In genomic region chr1:32111040-32111628, GRCh38 we compare ENCODE assay signal across 16 cellular contexts. TPM values are rescaled to one million over a fixed set of nuclear protein-coding genes. Genes with fewer than 3 reads are reported as not detected.
DNase-seq lines count a peak whose midpoint lies in the region; ATAC-seq and TF ChIP-seq lines count a peak whose summit lies in the region.
"Had no signal": no experiment of that assay in that cellular context is flagged by ENCODE, and none has a peak within 500 bp of the region (broad histone marks: within the 10 kb centered on the region; RNA-seq: fewer than 3 reads in every experiment).

No MANE protein-coding gene starts in this region.

- no peak for DNase-seq in CD4-positive, alpha-beta memory T cell
- DNase-seq in GM06990 (ENCODE audit: extremely low read depth, insufficient read length) (peak; percentile 38), naive B cell (peak; percentile 59), foreskin keratinocyte (no peak), SHP77 treated with DMSO at 0.1 percent for 48 hours (lab: John Stamatoyannopoulos, UW) (no peak), chondrocyte (ENCODE audit: low spot score) (no peak)
- DNase-seq in activated T-helper 1 cell treated with anti-CD3 and anti-CD28 coated beads, Interleukin-12 subunit alpha, Interleukin-12 subunit beta, Interleukin-2, Interleukin-4 antibody, amounts not matched to agents 30 ng/mL and 10 ng/mL and 1 ng/mL, durations not matched to agents 14 hours and 24 hours and 36 hours (ENCODE audit: low spot score): no peak
- DNase-seq: activated CD8-positive, alpha-beta memory T cell treated with anti-CD3 and anti-CD28 coated beads, Interleukin-2, amount 10 ng/mL, durations not matched to agents 7 days and 5 days; amniotic stem cell; colonic mucosa; erythroblast; Kasumi-1; left cardiac atrium; NCI-H1436 treated with DMSO at 0.1 percent for 48 hours had no signal

- CTCF ChIA-PET in CD4-positive, alpha-beta memory T cell (lab: Charles Lee; ENCODE audit: partially characterized antibody): interaction anchor here (0.7 to 3.0 kb wide), 6 partner anchors 9 to 304 kb away, joined by 3 to 11 read pairs (median 4); partner anchors contain the start of gene TMEM39B

- peak; percentile 74 to 77 for ATAC-seq in naive B cell (ENCODE audit: low read depth in 2 of 2)
- ATAC-seq in foreskin keratinocyte: no peak
- ATAC-seq: activated CD8-positive, alpha-beta memory T cell treated with anti-CD3 and anti-CD28 coated beads, Interleukin-2, amount 10 ng/mL, durations not matched to agents 7 days and 5 days had no signal

- peak overlapping the region in 6 of 7 donors; percentile 6 to 82 (median 38) for H3K27ac Mint-ChIP-seq in CD4-positive, alpha-beta memory T cell
- H3K27ac Mint-ChIP-seq in activated T-helper 1 cell treated with anti-CD3 and anti-CD28 coated beads, Interleukin-12 subunit alpha, Interleukin-12 subunit beta, Interleukin-2, Interleukin-4 antibody, amounts not matched to agents 30 ng/mL and 10 ng/mL and 1 ng/mL, durations not matched to agents 14 hours and 24 hours and 36 hours: no peak overlapping the region
- H3K27ac Mint-ChIP-seq in naive B cell (peak overlapping the region; percentile 87 to 98 (median 94)), chondrocyte (ENCODE audit: unreplicated experiment) (no peak overlapping the region)
- H3K27ac Mint-ChIP-seq: activated CD8-positive, alpha-beta memory T cell treated with anti-CD3 and anti-CD28 coated beads, Interleukin-2, amount 10 ng/mL, durations not matched to agents 7 days and 5 days; progenitor cell of endocrine pancreas had no signal

- TF ChIP-seq CTCF in GM06990 (IDR thresholded peaks at IDR 0.05; ENCODE audit: insufficient read depth, low read length, poor library complexity, severe bottlenecking): no peak
- TF ChIP-seq CTCF in foreskin keratinocyte (conservative IDR thresholded peaks at IDR 0.05): no peak
- TF ChIP-seq CTCF in chondrocyte (IDR thresholded peaks at IDR 0.05): no peak

- POLR2A ChIA-PET in CD4-positive, alpha-beta memory T cell (lab: Charles Lee; ENCODE audit: partially characterized antibody): interaction anchor here (0.5 to 2.1 kb wide), 2 partner anchors 38 to 64 kb away, joined by 3 to 8 read pairs; partner anchors contain the start of gene TMEM39B

- peaks cover 0 to 4% (median 0%) of the 10 kb centered on the region in 8 donors for H3K9me3 Mint-ChIP-seq in CD4-positive, alpha-beta memory T cell
- H3K9me3 Mint-ChIP-seq in activated T-helper 1 cell treated with anti-CD3 and anti-CD28 coated beads, Interleukin-12 subunit alpha, Interleukin-12 subunit beta, Interleukin-2, Interleukin-4 antibody, amounts not matched to agents 30 ng/mL and 10 ng/mL and 1 ng/mL, durations not matched to agents 14 hours and 24 hours and 36 hours: no peaks in the 10 kb centered on the region
- no peaks in the 10 kb centered on the region for H3K9me3 Mint-ChIP-seq in naive B cell
- H3K9me3 Mint-ChIP-seq in chondrocyte (ENCODE audit: low read depth): no peaks in the 10 kb centered on the region

- peaks cover 5 to 29% of the 10 kb centered on the region in 2 donors for H3K36me3 Mint-ChIP-seq in CD4-positive, alpha-beta memory T cell
- H3K36me3 Mint-ChIP-seq in activated T-helper 1 cell treated with anti-CD3 and anti-CD28 coated beads, Interleukin-12 subunit alpha, Interleukin-12 subunit beta, Interleukin-2, Interleukin-4 antibody, amounts not matched to agents 30 ng/mL and 10 ng/mL and 1 ng/mL, durations not matched to agents 14 hours and 24 hours and 36 hours (ENCODE audit: low read depth): peaks cover 10% of the 10 kb centered on the region
- H3K36me3 Mint-ChIP-seq in naive B cell: no peaks in the 10 kb centered on the region
- no peaks in the 10 kb centered on the region for H3K36me3 Mint-ChIP-seq in chondrocyte (ENCODE audit: low read depth)

- H3K4me3 Mint-ChIP-seq in CD4-positive, alpha-beta memory T cell: peak overlapping the region; percentile 13 to 100 (median 60)
- H3K4me3 Mint-ChIP-seq in activated T-helper 1 cell treated with anti-CD3 and anti-CD28 coated beads, Interleukin-12 subunit alpha, Interleukin-12 subunit beta, Interleukin-2, Interleukin-4 antibody, amounts not matched to agents 30 ng/mL and 10 ng/mL and 1 ng/mL, durations not matched to agents 14 hours and 24 hours and 36 hours: peak overlapping the region; percentile 27
- H3K4me3 Mint-ChIP-seq in naive B cell: peak overlapping the region; percentile 26 to 100 (median 73)
- H3K4me3 Mint-ChIP-seq in chondrocyte (ENCODE audit: unreplicated experiment): no peak overlapping the region
- H3K4me3 Mint-ChIP-seq: activated CD8-positive, alpha-beta memory T cell treated with anti-CD3 and anti-CD28 coated beads, Interleukin-2, amount 10 ng/mL, durations not matched to agents 7 days and 5 days; CD14-positive monocyte had no signal

- H3K4me1 Mint-ChIP-seq in CD4-positive, alpha-beta memory T cell: peaks cover 43 to 74% (median 59%) of the 10 kb centered on the region in 4 donors
- peaks cover 45% of the 10 kb centered on the region for H3K4me1 Mint-ChIP-seq in activated T-helper 1 cell treated with anti-CD3 and anti-CD28 coated beads, Interleukin-12 subunit alpha, Interleukin-12 subunit beta, Interleukin-2, Interleukin-4 antibody, amounts not matched to agents 30 ng/mL and 10 ng/mL and 1 ng/mL, durations not matched to agents 14 hours and 24 hours and 36 hours (ENCODE audit: low read depth)
- peaks cover 43 to 73% (median 45%) of the 10 kb centered on the region in 3 donors for H3K4me1 Mint-ChIP-seq in naive B cell
- H3K4me1 Mint-ChIP-seq in chondrocyte (ENCODE audit: low read depth): peaks cover 47% of the 10 kb centered on the region

- no peaks in the 10 kb centered on the region for H3K27me3 ChIP-seq in CD4-positive, alpha-beta memory T cell (ENCODE audit: insufficient read depth, low read length)
- H3K27me3 ChIP-seq in GM06990 (replicated peaks; ENCODE audit: control insufficient read depth, insufficient read depth, low read length): no peaks in the 10 kb centered on the region
- no peaks in the 10 kb centered on the region for H3K27me3 ChIP-seq in foreskin keratinocyte
- H3K27me3 ChIP-seq: colonic mucosa had no signal

- H3K27me3 Mint-ChIP-seq in CD4-positive, alpha-beta memory T cell: no peaks in the 10 kb centered on the region
- no peaks in the 10 kb centered on the region for H3K27me3 Mint-ChIP-seq in activated T-helper 1 cell treated with anti-CD3 and anti-CD28 coated beads, Interleukin-12 subunit alpha, Interleukin-12 subunit beta, Interleukin-2, Interleukin-4 antibody, amounts not matched to agents 30 ng/mL and 10 ng/mL and 1 ng/mL, durations not matched to agents 14 hours and 24 hours and 36 hours (ENCODE audit: insufficient read depth)
- H3K27me3 Mint-ChIP-seq in naive B cell (no peaks in the 10 kb centered on the region), chondrocyte (ENCODE audit: low read depth) (no peaks in the 10 kb centered on the region)
- H3K27me3 Mint-ChIP-seq: activated CD8-positive, alpha-beta memory T cell treated with anti-CD3 and anti-CD28 coated beads, Interleukin-2, amount 10 ng/mL, durations not matched to agents 7 days and 5 days; progenitor cell of endocrine pancreas had no signal

- H3K4me1 ChIP-seq in CD4-positive, alpha-beta memory T cell (ENCODE audit: insufficient read depth, low read length): peaks cover 71% of the 10 kb centered on the region
- no peaks in the 10 kb centered on the region for H3K4me1 ChIP-seq in foreskin keratinocyte

- no peak overlapping the region for H3K27ac ChIP-seq in CD4-positive, alpha-beta memory T cell (ENCODE audit: low read depth, low read length)
- no peak overlapping the region for H3K27ac ChIP-seq in foreskin keratinocyte
- H3K27ac ChIP-seq: colonic mucosa had no signal

- H3K36me3 ChIP-seq in CD4-positive, alpha-beta memory T cell (ENCODE audit: insufficient read depth, low read length): no peaks in the 10 kb centered on the region
- no peaks in the 10 kb centered on the region for H3K36me3 ChIP-seq in GM06990 (ENCODE audit: control insufficient read depth, insufficient read depth, low read length)
- H3K36me3 ChIP-seq: colonic mucosa had no signal

- no peaks in the 10 kb centered on the region for H3K9me3 ChIP-seq in CD4-positive, alpha-beta memory T cell (ENCODE audit: control insufficient read depth in 1 of 2, low read length in 2 of 2)
- H3K9me3 ChIP-seq: colonic mucosa had no signal

- H3K4me3 ChIP-seq in CD4-positive, alpha-beta memory T cell (ENCODE audit: low read length in 2 of 2): no peak overlapping the region
- H3K4me3 ChIP-seq in GM06990 (replicated peaks; ENCODE audit: low read depth, low read length): no peak overlapping the region
- H3K4me3 ChIP-seq: colonic mucosa had no signal

- intact Hi-C loops in CD4-positive, alpha-beta memory T cell (cut with micrococcal nuclease): no loop called here
- intact Hi-C loops in activated T-helper 1 cell treated with anti-CD3 and anti-CD28 coated beads, Interleukin-12 subunit alpha, Interleukin-12 subunit beta, Interleukin-2, Interleukin-4 antibody, amounts not matched to agents 30 ng/mL and 10 ng/mL and 1 ng/mL, durations not matched to agents 14 hours and 24 hours and 36 hours (cut with micrococcal nuclease): no loop called here

RNA-seq across cellular contexts. Expression of gene KPNA6, which starts 3.3 kb away (rescaled TPM):
- 10 to 100 TPM; 60.3 to 62.5 TPM for total RNA-seq in CD4-positive, alpha-beta memory T cell
- 10 to 100 TPM; 25.4 to 25.5 TPM for polyA plus RNA-seq in CD4-positive, alpha-beta memory T cell
- total RNA-seq in activated T-helper 1 cell treated with anti-CD3 and anti-CD28 coated beads, Interleukin-12 subunit alpha, Interleukin-12 subunit beta, Interleukin-2, Interleukin-4 antibody, amounts not matched to agents 30 ng/mL and 10 ng/mL and 1 ng/mL, durations not matched to agents 14 hours and 24 hours and 36 hours: 76.7 and 78.6 TPM in 2 replicates
- polyA plus RNA-seq in naive B cell (ENCODE audit: low read depth in 6 of 6): 10 to 100 TPM; 10.3 to 35.2 (median 25.8) TPM
- total RNA-seq in foreskin keratinocyte: 58.2 and 58.9 TPM in 2 replicates
- polyA plus RNA-seq in foreskin keratinocyte: 15.1 and 17.7 TPM in 2 replicates
- total RNA-seq in chondrocyte: 66.3 to 89.3 TPM (median 80.9 TPM) in 3 replicates

RNA-seq across cellular contexts. Expression of gene TMEM39B, which starts 38.4 kb away (rescaled TPM):
- 10 to 100 TPM; 18.4 to 19.1 TPM for total RNA-seq in CD4-positive, alpha-beta memory T cell
- 1 to 10 TPM; 1.1 to 4.2 TPM for polyA plus RNA-seq in CD4-positive, alpha-beta memory T cell
- 34.2 and 38.8 TPM in 2 replicates for total RNA-seq in activated T-helper 1 cell treated with anti-CD3 and anti-CD28 coated beads, Interleukin-12 subunit alpha, Interleukin-12 subunit beta, Interleukin-2, Interleukin-4 antibody, amounts not matched to agents 30 ng/mL and 10 ng/mL and 1 ng/mL, durations not matched to agents 14 hours and 24 hours and 36 hours
- polyA plus RNA-seq in naive B cell (ENCODE audit: low read depth in 6 of 6) (1 to 10 TPM; 2.1 to 6.6 (median 4.1) TPM), foreskin keratinocyte (15.8 and 17.2 TPM in 2 replicates)
- total RNA-seq in foreskin keratinocyte (10.1 and 11.4 TPM in 2 replicates), chondrocyte (13.9 to 15.8 TPM (median 14.1 TPM) in 3 replicates)

Comparison
In these comparisons a context has a peak if more than half of its experiments do, and no peak if none do; other contexts are left out.
1. DNase-seq: peak in GM06990 (single experiment) and naive B cell (single experiment); none in CD4-positive, alpha-beta memory T cell (0 of 5), activated T-helper 1 cell treated with anti-CD3 and anti-CD28 coated beads, Interleukin-12 subunit alpha, Interleukin-12 subunit beta, Interleukin-2, Interleukin-4 antibody, amounts not matched to agents 30 ng/mL and 10 ng/mL and 1 ng/mL, durations not matched to agents 14 hours and 24 hours and 36 hours (single experiment), foreskin keratinocyte (0 of 2), SHP77 treated with DMSO at 0.1 percent for 48 hours (single experiment) and chondrocyte (single experiment).
2. H3K27ac Mint-ChIP-seq: peak in CD4-positive, alpha-beta memory T cell (6 of 7) and naive B cell (6 of 6); none in activated T-helper 1 cell treated with anti-CD3 and anti-CD28 coated beads, Interleukin-12 subunit alpha, Interleukin-12 subunit beta, Interleukin-2, Interleukin-4 antibody, amounts not matched to agents 30 ng/mL and 10 ng/mL and 1 ng/mL, durations not matched to agents 14 hours and 24 hours and 36 hours (single experiment) and chondrocyte (single experiment).